8 cellular contexts compared by ENCODE assay signal in genomic region chr1:35120458-35121133, GRCh38. TPM values are rescaled to one million over a fixed set of nuclear protein-coding genes. Genes with fewer than 3 reads are reported as not detected.
DNase-seq lines count a peak whose midpoint lies in the region; ATAC-seq and TF ChIP-seq lines count a peak whose summit lies in the region.

No MANE protein-coding gene starts in this region.

- no peaks in the 10 kb centered on the region for H3K36me3 ChIP-seq in transverse colon

- H3K27me3 ChIP-seq in transverse colon = no peaks in the 10 kb centered on the region

- 23 to 26% methylated on average over 18 to 34 of the region's 36 CpGs for WGBS in transverse colon (ENCODE audit: low coverage in 1 of 2), 2 donors

- H3K4me1 ChIP-seq in transverse colon = peaks cover 0 to 9% (median 2%) of the 10 kb centered on the region in 4 donors

- intact Hi-C loops in left colon (cut with DNase I, micrococcal nuclease) = no loop called here
- intact Hi-C loops in transverse colon (cut with DNase I; ENCODE audit: low total_unique reads) = no loop called here

- peaks cover 4% of the 10 kb centered on the region for H3K9me3 Mint-ChIP-seq in activated naive CD8-positive, alpha-beta T cell treated with anti-CD3 and anti-CD28 coated beads, Interleukin-2, amount 50 U/mL, for 24 hours

- no peak for TF ChIP-seq CTCF in transverse colon (IDR thresholded peaks at IDR 0.05)

- in situ Hi-C loops in transverse colon (cut with MboI; ENCODE audit: low pct_ligation_motif_present in 1 of 4, low pct_unique_long_range_greater_than_20kb in 1 of 4, low sequenced_read_pairs in 3 of 4) = no loop called here

- peaks cover 9% of the 10 kb centered on the region for H3K4me1 Mint-ChIP-seq in activated naive CD8-positive, alpha-beta T cell treated with anti-CD3 and anti-CD28 coated beads, Interleukin-2, amount 50 U/mL, for 24 hours

- no peaks in the 10 kb centered on the region for H3K9me3 ChIP-seq in transverse colon

- H3K4me3 ChIP-seq in transverse colon = peak overlapping the region; percentile 11 to 55 (median 33)

- peak overlapping the region in 1 of 4 donors; percentile 13 for H3K27ac ChIP-seq in transverse colon

- H3K36me3 Mint-ChIP-seq in activated naive CD8-positive, alpha-beta T cell treated with anti-CD3 and anti-CD28 coated beads, Interleukin-2, amount 50 U/mL, for 24 hours (ENCODE audit: low read depth) = peaks cover 5% of the 10 kb centered on the region

- peak; percentile 6 for DNase-seq in activated naive CD4-positive, alpha-beta T cell treated with Interleukin-2 at 50 U/mL for 16 hours
- no peak for DNase-seq in activated naive CD4-positive, alpha-beta T cell (lab: John Stamatoyannopoulos, UW)
- DNase-seq in activated naive CD8-positive, alpha-beta T cell treated with anti-CD3 and anti-CD28 coated beads, Interleukin-2, amount 50 U/mL, for 24 hours = peak; percentile 8
- peak in 1 of 2 donors; percentile 27 for DNase-seq in left colon
- DNase-seq in transverse colon = peak; percentile 19
- no peak for DNase-seq in NCI-H1436 (lab: John Stamatoyannopoulos, UW)
- no peak for DNase-seq in NCI-H2196 treated with DMSO at 0.1 percent for 48 hours (lab: John Stamatoyannopoulos, UW; ENCODE audit: unreplicated experiment)
- DNase-seq in occipital lobe (lab: John Stamatoyannopoulos, UW) = no peak

- no peak for TF ChIP-seq EP300 in transverse colon (IDR thresholded peaks at IDR 0.05; ENCODE audit: low read depth)

- ATAC-seq in activated naive CD8-positive, alpha-beta T cell treated with anti-CD3 and anti-CD28 coated beads, Interleukin-2, amount 50 U/mL, for 24 hours = peak; percentile 46
- ATAC-seq in left colon = peak; percentile 69

- peaks cover 13% of the 10 kb centered on the region for H3K27me3 Mint-ChIP-seq in activated naive CD8-positive, alpha-beta T cell treated with anti-CD3 and anti-CD28 coated beads, Interleukin-2, amount 50 U/mL, for 24 hours

- TF ChIP-seq POLR2A in transverse colon (IDR thresholded peaks at IDR 0.05) = no peak

- no peak overlapping the region for H3K27ac Mint-ChIP-seq in activated naive CD8-positive, alpha-beta T cell treated with anti-CD3 and anti-CD28 coated beads, Interleukin-2, amount 50 U/mL, for 24 hours

- no peak overlapping the region for H3K4me3 Mint-ChIP-seq in activated naive CD8-positive, alpha-beta T cell treated with anti-CD3 and anti-CD28 coated beads, Interleukin-2, amount 50 U/mL, for 24 hours

RNA-seq across cellular contexts. Expression of gene ZMYM1, which starts 41.4 kb away (rescaled TPM):
- 10 to 100 TPM; 12.3 to 15.9 TPM for total RNA-seq in left colon
- total RNA-seq in transverse colon = 10 to 100 TPM in 3 of 4 donors, 1 to 10 TPM in 1; 3.7 to 19.7 (median 13.5) TPM
- total RNA-seq in occipital lobe = 41.0 TPM

Comparison
In these comparisons a context has a peak if more than half of its experiments do, and no peak if none do; other contexts are left out.
1. DNase-seq: peak in activated naive CD4-positive, alpha-beta T cell treated with Interleukin-2 at 50 U/mL for 16 hours (single experiment), activated naive CD8-positive, alpha-beta T cell treated with anti-CD3 and anti-CD28 coated beads, Interleukin-2, amount 50 U/mL, for 24 hours (single experiment) and transverse colon (single experiment); none in activated naive CD4-positive, alpha-beta T cell (0 of 4), NCI-H1436 (single experiment), NCI-H2196 treated with DMSO at 0.1 percent for 48 hours (single experiment) and occipital lobe (single experiment).